In the genomic region with DNA sequence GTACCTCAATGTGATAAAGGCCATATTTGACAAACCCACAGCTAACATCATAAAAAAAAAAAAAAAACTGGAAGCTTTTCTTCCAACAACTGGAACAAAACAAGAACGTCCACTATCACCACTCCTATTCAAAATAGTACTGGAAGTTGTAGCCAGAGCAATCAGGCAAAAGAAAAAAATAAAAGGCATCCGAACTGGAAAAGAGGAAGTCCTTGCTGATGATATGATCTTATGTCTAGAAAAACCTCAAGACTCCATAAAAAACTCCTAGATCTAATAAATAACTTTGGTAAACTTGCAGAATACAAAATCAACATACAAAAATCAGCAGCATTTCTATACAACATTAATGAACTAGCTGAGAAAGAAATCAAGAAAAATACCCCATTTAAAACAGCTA, we compare ENCODE assay signal across 22 cellular contexts.
"Had no signal": no experiment of that assay in that cellular context is flagged by ENCODE, and none has a peak within 500 bp of the region (broad histone marks: within the 10 kb centered on the region; RNA-seq: fewer than 3 reads in every experiment).

No MANE protein-coding gene starts in this region.

- H3K27me3 Mint-ChIP-seq: naive thymus-derived CD8-positive, alpha-beta T cell; progenitor cell of endocrine pancreas had no signal

- H3K4me3 Mint-ChIP-seq: naive thymus-derived CD8-positive, alpha-beta T cell; stimulated activated effector memory CD8-positive, alpha-beta T cell treated with anti-CD3 and anti-CD28 coated beads, Interleukin-12 subunit alpha, Interleukin-12 subunit beta, amount 100 ng/mL, for 72 hours had no signal

- H3K27ac ChIP-seq: coronary artery, dorsolateral prefrontal cortex, epithelial cell of prostate, esophagus muscularis mucosa, gastrocnemius medialis, heart right ventricle, right lobe of liver, suprapubic skin, thyroid gland, upper lobe of left lung, uterus had no signal

- FAIRE-seq: islet of Langerhans had no signal

- H3K27ac Mint-ChIP-seq: naive thymus-derived CD8-positive, alpha-beta T cell; progenitor cell of endocrine pancreas; stimulated activated effector memory CD8-positive, alpha-beta T cell treated with anti-CD3 and anti-CD28 coated beads, Interleukin-12 subunit alpha, Interleukin-12 subunit beta, amount 100 ng/mL, for 72 hours had no signal

- H3K36me3 Mint-ChIP-seq: naive thymus-derived CD8-positive, alpha-beta T cell; stimulated activated effector memory CD8-positive, alpha-beta T cell treated with anti-CD3 and anti-CD28 coated beads, Interleukin-12 subunit alpha, Interleukin-12 subunit beta, amount 100 ng/mL, for 72 hours had no signal

- H3K9me3 Mint-ChIP-seq: stimulated activated effector memory CD8-positive, alpha-beta T cell treated with anti-CD3 and anti-CD28 coated beads, Interleukin-12 subunit alpha, Interleukin-12 subunit beta, amount 100 ng/mL, for 72 hours had no signal

- H3K4me1 ChIP-seq: esophagus muscularis mucosa, gastrocnemius medialis, heart right ventricle, suprapubic skin, thyroid gland, upper lobe of left lung, uterus had no signal

- ATAC-seq: gastrocnemius medialis; heart right ventricle; mucosa of descending colon; naive thymus-derived CD8-positive, alpha-beta T cell; right lobe of liver; stimulated activated effector memory CD8-positive, alpha-beta T cell treated with anti-CD3 and anti-CD28 coated beads, Interleukin-12 subunit alpha, Interleukin-12 subunit beta, amount 100 ng/mL, for 72 hours; stimulated activated naive CD8-positive, alpha-beta T cell treated with anti-CD3 and anti-CD28 coated beads, Interleukin-15, Interleukin-2, amounts not matched to agents 100 U/mL and 50 U/mL, for 24 hours had no signal

- DNase-seq: dorsolateral prefrontal cortex; effector CD8-positive, alpha-beta T cell; gastrocnemius medialis; heart right ventricle; hypothalamus; kidney glomerular epithelial cell; mucosa of descending colon; naive thymus-derived CD8-positive, alpha-beta T cell; right lobe of liver; stimulated activated CD4-positive, alpha-beta T cell treated with anti-CD3 and anti-CD28 coated beads, Interleukin-4, amount 100 ng/mL, for 1 hour; stimulated activated CD8-positive, alpha-beta memory T cell treated with anti-CD3 and anti-CD28 coated beads, Interleukin-4, amount 100 ng/mL, for 48 hours; stimulated activated naive CD8-positive, alpha-beta T cell treated with anti-CD3 and anti-CD28 coated beads, Interleukin-15, Interleukin-2, amounts not matched to agents 100 U/mL and 50 U/mL, for 24 hours; thyroid gland; upper lobe of left lung; uterus had no signal

- H3K9me3 ChIP-seq: esophagus muscularis mucosa, gastrocnemius medialis, heart right ventricle, mucosa of descending colon, right lobe of liver, suprapubic skin, thyroid gland, upper lobe of left lung, uterus had no signal

- H3K4me3 ChIP-seq: coronary artery, dorsolateral prefrontal cortex, esophagus muscularis mucosa, gastrocnemius medialis, heart right ventricle, mucosa of descending colon, right lobe of liver, suprapubic skin, thyroid gland, upper lobe of left lung, uterus had no signal

- H3K27me3 ChIP-seq: esophagus muscularis mucosa, gastrocnemius medialis, suprapubic skin, thyroid gland, upper lobe of left lung, uterus had no signal

- H3K36me3 ChIP-seq: esophagus muscularis mucosa, gastrocnemius medialis, heart right ventricle, right lobe of liver, suprapubic skin, thyroid gland, upper lobe of left lung, uterus had no signal

- H3K4me1 Mint-ChIP-seq: naive thymus-derived CD8-positive, alpha-beta T cell; stimulated activated effector memory CD8-positive, alpha-beta T cell treated with anti-CD3 and anti-CD28 coated beads, Interleukin-12 subunit alpha, Interleukin-12 subunit beta, amount 100 ng/mL, for 72 hours had no signal
